16 cellular contexts compared by ENCODE assay signal in genomic region chr9:110160685-110161084, GRCh38. TPM values are rescaled to one million over a fixed set of nuclear protein-coding genes. Genes with fewer than 3 reads are reported as not detected.
"Had no signal": no experiment of that assay in that cellular context is flagged by ENCODE, and none has a peak within 500 bp of the region (broad histone marks: within the 10 kb centered on the region; RNA-seq: fewer than 3 reads in every experiment).

No MANE protein-coding gene starts in this region.

- ATAC-seq: naive thymus-derived CD8-positive, alpha-beta T cell had no signal

- H3K9me3 ChIP-seq: esophagus squamous epithelium, upper lobe of left lung had no signal

- H3K4me3 ChIP-seq: esophagus squamous epithelium, lung, smooth muscle cell, upper lobe of left lung had no signal

- H3K36me3 ChIP-seq: esophagus squamous epithelium had no signal

- H3K27ac ChIP-seq: esophagus squamous epithelium, upper lobe of left lung had no signal

- H3K27me3 Mint-ChIP-seq: naive thymus-derived CD8-positive, alpha-beta T cell; progenitor cell of endocrine pancreas had no signal

- H3K9me3 Mint-ChIP-seq: immature natural killer cell; naive thymus-derived CD8-positive, alpha-beta T cell had no signal

- H3K27me3 ChIP-seq: esophagus squamous epithelium, upper lobe of left lung had no signal

- H3K27ac Mint-ChIP-seq: naive thymus-derived CD8-positive, alpha-beta T cell; progenitor cell of endocrine pancreas had no signal

- H3K36me3 Mint-ChIP-seq: naive thymus-derived CD8-positive, alpha-beta T cell had no signal

- H3K4me3 Mint-ChIP-seq: immature natural killer cell; naive thymus-derived CD8-positive, alpha-beta T cell had no signal

- DNase-seq: activated effector memory CD4-positive, alpha-beta T cell treated with anti-CD3 and anti-CD28 coated beads, Interleukin-2, amount 50 U/mL, for 16 hours; aorta; esophagus squamous epithelium; foreskin fibroblast; glutamatergic neuron; immature natural killer cell; naive thymus-derived CD8-positive, alpha-beta T cell; nucleus accumbens; right cardiac atrium; substantia nigra; T1000; upper lobe of left lung had no signal

RNA-seq across cellular contexts. Expression of gene C9orf152, which starts 47.3 kb away (rescaled TPM):
- total RNA-seq: aorta; mononuclear cell; naive thymus-derived CD8-positive, alpha-beta T cell; progenitor cell of endocrine pancreas; right cardiac atrium; smooth muscle cell had no signal
- polyA plus RNA-seq: immature natural killer cell; naive thymus-derived CD8-positive, alpha-beta T cell; right cardiac atrium; smooth muscle cell had no signal
